In genomic region chr2:237473474-237474453, GRCh38 we compare ENCODE assay signal across 9 cellular contexts. TPM values are rescaled to one million over a fixed set of nuclear protein-coding genes. Genes with fewer than 3 reads are reported as not detected.
DNase-seq lines count a peak whose midpoint lies in the region; ATAC-seq and TF ChIP-seq lines count a peak whose summit lies in the region.
"Had no signal": no experiment of that assay in that cellular context is flagged by ENCODE, and none has a peak within 500 bp of the region (broad histone marks: within the 10 kb centered on the region; RNA-seq: fewer than 3 reads in every experiment).

No MANE protein-coding gene starts in this region.

- no peaks in the 10 kb centered on the region for H3K9me3 Mint-ChIP-seq in activated naive CD8-positive, alpha-beta T cell treated with anti-CD3 and anti-CD28 coated beads, Interleukin-2, amount 10 ng/mL, durations not matched to agents 7 days and 5 days

- ATAC-seq in heart left ventricle (peak in 1 of 4 donors; percentile 34), left ventricle myocardium superior (no peak), lower lobe of right lung (peak; percentile 65 to 66), left colon (no peak), HG03342 (IDR thresholded peaks at IDR 0.05; ENCODE audit: unreplicated experiment) (no peak)
- no peak for ATAC-seq in activated naive CD8-positive, alpha-beta T cell treated with anti-CD3 and anti-CD28 coated beads, Interleukin-2, amount 10 ng/mL, durations not matched to agents 7 days and 5 days (ENCODE audit: low read depth)

- H3K27me3 ChIP-seq in heart left ventricle: peaks cover 0 to 18% (median 0%) of the 10 kb centered on the region in 9 donors
- no peaks in the 10 kb centered on the region for H3K27me3 ChIP-seq in lower lobe of right lung (ENCODE audit: low read depth)
- no peaks in the 10 kb centered on the region for H3K27me3 ChIP-seq in uterus
- H3K27me3 ChIP-seq: ovary had no signal

- H3K9me3 ChIP-seq in heart left ventricle (no peaks in the 10 kb centered on the region), lower lobe of right lung (no peaks in the 10 kb centered on the region), uterus (no peaks in the 10 kb centered on the region)
- H3K9me3 ChIP-seq: ovary had no signal

- peaks cover 21% of the 10 kb centered on the region for H3K27me3 Mint-ChIP-seq in activated naive CD8-positive, alpha-beta T cell treated with anti-CD3 and anti-CD28 coated beads, Interleukin-2, amount 10 ng/mL, durations not matched to agents 7 days and 5 days

- H3K27ac ChIP-seq in heart left ventricle (peak overlapping the region in 10 of 12 donors; percentile 76 to 98 (median 94)), lower lobe of right lung (peak overlapping the region; percentile 97), uterus (peak overlapping the region; percentile 92 to 94)

- WGBS in heart left ventricle, 4 donors: 83 to 89% (median 87%) methylated on average over 20 to 22 of the region's 22 CpGs

- H3K4me3 ChIP-seq in heart left ventricle: peak overlapping the region in 2 of 12 donors; percentile 87 to 93
- peak overlapping the region; percentile 65 for H3K4me3 ChIP-seq in lower lobe of right lung
- H3K4me3 ChIP-seq in uterus: no peak overlapping the region

- POLR2A ChIA-PET in activated naive CD8-positive, alpha-beta T cell treated with anti-CD3 and anti-CD28 coated beads, Interleukin-2, amount 10 ng/mL, durations not matched to agents 7 days and 5 days (lab: Charles Lee): interaction anchor here (1.2 to 1.4 kb wide), 2 partner anchors 38 to 52 kb away, joined by 3 to 4 read pairs; no protein-coding TSS in a partner anchor

- TF ChIP-seq POLR2A in heart left ventricle (IDR thresholded peaks at IDR 0.05) (no peak), uterus (IDR thresholded peaks at IDR 0.05) (no peak)

- DNase-seq in heart left ventricle (peak in 1 of 5 donors; percentile 42), left ventricle myocardium superior (no peak), lower lobe of right lung (peak; percentile 89), uterus (peak in 1 of 2 donors; percentile 44), NCI-H1930 (lab: John Stamatoyannopoulos, UW) (no peak), left colon (no peak)
- peak; percentile 40 for DNase-seq in activated naive CD8-positive, alpha-beta T cell treated with anti-CD3 and anti-CD28 coated beads, Interleukin-2, amount 10 ng/mL, durations not matched to agents 7 days and 5 days

- no peak overlapping the region for H3K27ac Mint-ChIP-seq in activated naive CD8-positive, alpha-beta T cell treated with anti-CD3 and anti-CD28 coated beads, Interleukin-2, amount 10 ng/mL, durations not matched to agents 7 days and 5 days

- H3K4me1 Mint-ChIP-seq in activated naive CD8-positive, alpha-beta T cell treated with anti-CD3 and anti-CD28 coated beads, Interleukin-2, amount 10 ng/mL, durations not matched to agents 7 days and 5 days: peaks cover 2% of the 10 kb centered on the region

- H3K36me3 Mint-ChIP-seq in activated naive CD8-positive, alpha-beta T cell treated with anti-CD3 and anti-CD28 coated beads, Interleukin-2, amount 10 ng/mL, durations not matched to agents 7 days and 5 days: no peaks in the 10 kb centered on the region

- no peak overlapping the region for H3K4me3 Mint-ChIP-seq in activated naive CD8-positive, alpha-beta T cell treated with anti-CD3 and anti-CD28 coated beads, Interleukin-2, amount 10 ng/mL, durations not matched to agents 7 days and 5 days

- intact Hi-C loops in heart left ventricle (cut with DNase I): loop anchor here in 9 of 10 donors (2.0 to 10.0 kb wide), 7 partner anchors 51 to 351 kb away; no protein-coding TSS in a partner anchor
- intact Hi-C loops in left ventricle myocardium superior (cut with micrococcal nuclease): no loop called here
- intact Hi-C loops in lower lobe of right lung (cut with DNase I): no loop called here
- intact Hi-C loops in uterus (cut with DNase I; ENCODE audit: low total_unique reads): loop anchor here (5.0 kb wide), 1 partner anchor 56 kb away; no protein-coding TSS in a partner anchor
- intact Hi-C loops in left colon (cut with DNase I, micrococcal nuclease): loop anchor here in 1 of 2 donors (10.0 kb wide), 2 partner anchors 309 to 349 kb away; no protein-coding TSS in a partner anchor

- H3K36me3 ChIP-seq in heart left ventricle: no peaks in the 10 kb centered on the region
- H3K36me3 ChIP-seq in lower lobe of right lung: no peaks in the 10 kb centered on the region
- no peaks in the 10 kb centered on the region for H3K36me3 ChIP-seq in uterus
- H3K36me3 ChIP-seq: ovary had no signal

- H3K4me1 ChIP-seq in heart left ventricle (peaks cover 0 to 34% (median 17%) of the 10 kb centered on the region in 12 donors), lower lobe of right lung (peaks cover 28% of the 10 kb centered on the region), uterus (peaks cover 0 to 4% of the 10 kb centered on the region in 2 donors)

- TF ChIP-seq CTCF in heart left ventricle (IDR thresholded peaks at IDR 0.05): no peak
- TF ChIP-seq CTCF in lower lobe of right lung (IDR thresholded peaks at IDR 0.05): no peak
- TF ChIP-seq CTCF in uterus (IDR thresholded peaks at IDR 0.05): no peak

RNA-seq across cellular contexts. Expression of gene MLPH, which starts 13.3 kb away (rescaled TPM):
- total RNA-seq in heart left ventricle (10 to 100 TPM; 20.4 to 50.3 (median 30.7) TPM), left ventricle myocardium superior (88.9 TPM), lower lobe of right lung (394 TPM), uterus (10 to 100 TPM in 2 of 4 donors, 1 to 10 TPM in 2; 1.2 to 16.5 (median 8.9) TPM), left colon (100 to 1,000 TPM; 117 to 139 TPM)
- 10 to 100 TPM; 18.3 to 60.3 TPM for polyA plus RNA-seq in heart left ventricle
- total RNA-seq in activated naive CD8-positive, alpha-beta T cell treated with anti-CD3 and anti-CD28 coated beads, Interleukin-2, amount 10 ng/mL, durations not matched to agents 7 days and 5 days: not detected

RNA-seq across cellular contexts. Expression of gene COL6A3, which starts 59.8 kb away (rescaled TPM):
- total RNA-seq in heart left ventricle: 100 to 1,000 TPM in 3 of 9 donors, 10 to 100 TPM in 6; 41.3 to 290 (median 87.3) TPM
- 100 to 1,000 TPM in 1 of 2 donors, 10 to 100 TPM in 1; 17.4 to 115 TPM for polyA plus RNA-seq in heart left ventricle
- total RNA-seq in left ventricle myocardium superior: 59.5 TPM
- total RNA-seq in activated naive CD8-positive, alpha-beta T cell treated with anti-CD3 and anti-CD28 coated beads, Interleukin-2, amount 10 ng/mL, durations not matched to agents 7 days and 5 days: under 1 TPM; 0.19 to 0.45 TPM
- total RNA-seq in lower lobe of right lung: 114 TPM
- total RNA-seq in uterus: 1,000 to 10,000 TPM in 1 of 4 donors, 100 to 1,000 TPM in 3; 164 to 1,719 (median 447) TPM
- 10 to 100 TPM; 22.6 to 79.5 TPM for total RNA-seq in left colon

Comparison
In these comparisons a context has a peak if more than half of its experiments do, and no peak if none do; other contexts are left out.
1. intact Hi-C loops: an anchor here in heart left ventricle (2.0 to 10.0 kb wide) and uterus (5.0 kb wide); none called in left ventricle myocardium superior and lower lobe of right lung.
2. ATAC-seq: peak in lower lobe of right lung (2 of 2); none in left ventricle myocardium superior (single experiment), activated naive CD8-positive, alpha-beta T cell treated with anti-CD3 and anti-CD28 coated beads, Interleukin-2, amount 10 ng/mL, durations not matched to agents 7 days and 5 days (single experiment), left colon (single experiment) and HG03342 (single experiment).
3. DNase-seq: peak in activated naive CD8-positive, alpha-beta T cell treated with anti-CD3 and anti-CD28 coated beads, Interleukin-2, amount 10 ng/mL, durations not matched to agents 7 days and 5 days (single experiment) and lower lobe of right lung (single experiment); none in left ventricle myocardium superior (single experiment), NCI-H1930 (0 of 2) and left colon (0 of 2).
4. RNA of gene COL6A3, which starts 59.8 kb away (total RNA-seq): 164 to 1,719 TPM in uterus, 114 TPM in lower lobe of right lung (single experiment), 41.3 to 290 TPM in heart left ventricle, 22.6 to 79.5 TPM in left colon and 59.5 TPM in left ventricle myocardium superior (single experiment); 0.19 to 0.45 TPM in activated naive CD8-positive, alpha-beta T cell treated with anti-CD3 and anti-CD28 coated beads, Interleukin-2, amount 10 ng/mL, durations not matched to agents 7 days and 5 days; every median in the first group is over 10 times any median in the second.
5. Peak in every context shown above with its lines, with median percentiles within 50 percentile points of each other: H3K27ac ChIP-seq.